In genomic region chr3:195063596-195064193, GRCh38 we compare ENCODE assay signal across 2 cellular contexts.
TF ChIP-seq lines count a peak whose summit lies in the region.

No MANE protein-coding gene starts in this region.

TF ChIP-seq in HCT116, 20 proteins besides CTCF, POLR2A, EP300 and RAD21 (continued from another document):
- TF ChIP-seq ELF1 (IDR thresholded peaks at IDR 0.05; ENCODE audit: borderline replicate concordance, low read depth): no peak
- no peak for TF ChIP-seq ZFX (IDR thresholded peaks at IDR 0.05)
- no peak for TF ChIP-seq YY1 (IDR thresholded peaks at IDR 0.05; ENCODE audit: extremely low read depth, insufficient replicate concordance, low read depth, low read length)
- no peak for TF ChIP-seq ZNF274 (IDR thresholded peaks at IDR 0.05; ENCODE audit: low read depth, low read length)
- no peak for TF ChIP-seq JUND (IDR thresholded peaks at IDR 0.05)
- TF ChIP-seq EZH2phosphoT487 (IDR thresholded peaks at IDR 0.05; ENCODE audit: borderline replicate concordance): no peak
- TF ChIP-seq CBX3 (IDR thresholded peaks at IDR 0.05; ENCODE audit: low read depth): no peak
- TF ChIP-seq REST (IDR thresholded peaks at IDR 0.05; ENCODE audit: low read depth): no peak
- TF ChIP-seq EZH2 (IDR thresholded peaks at IDR 0.05): no peak
- TF ChIP-seq SRF (IDR thresholded peaks at IDR 0.05; ENCODE audit: low read depth): no peak
- TF ChIP-seq TCF7L2 (IDR thresholded peaks at IDR 0.05; ENCODE audit: borderline replicate concordance, extremely low read depth, insufficient read depth, insufficient read length): no peak

TF ChIP-seq in GM12878, 131 proteins besides CTCF, POLR2A, EP300 and RAD21 (continued from another document):
- no peak for TF ChIP-seq ZBTB40 (IDR thresholded peaks at IDR 0.05; ENCODE audit: borderline replicate concordance)
